In genomic region chr17:53454337-53454736, GRCh38 we compare ENCODE assay signal across 30 cellular contexts.
"Had no signal": no experiment of that assay in that cellular context is flagged by ENCODE, and none has a peak within 500 bp of the region (broad histone marks: within the 10 kb centered on the region; RNA-seq: fewer than 3 reads in every experiment).

No MANE protein-coding gene starts in this region.

- H3K27ac ChIP-seq: coronary artery, esophagus squamous epithelium, heart right ventricle, prostate gland, right atrium auricular region, suprapubic skin, transverse colon, upper lobe of right lung, uterus had no signal

- H3K27me3 ChIP-seq: esophagus squamous epithelium, heart right ventricle, right atrium auricular region, suprapubic skin, transverse colon, upper lobe of right lung, uterus had no signal

- H3K4me2 ChIP-seq: smooth muscle cell had no signal

- H3K36me3 ChIP-seq: esophagus squamous epithelium, heart right ventricle, prostate gland, right atrium auricular region, suprapubic skin, transverse colon, upper lobe of right lung, uterus had no signal

- H3K9me3 ChIP-seq: prostate gland, right atrium auricular region, suprapubic skin, transverse colon, upper lobe of right lung, uterus had no signal

- DNase-seq: dermis blood vessel endothelial cell; effector memory CD4-positive, alpha-beta T cell; erythroblast; esophagus squamous epithelium; foreskin melanocyte; glutamatergic neuron; heart right ventricle; hippocampal formation; kidney; mucosa of descending colon; naive B cell; stimulated activated CD4-positive, alpha-beta T cell treated with anti-CD3 and anti-CD28 coated beads, Interleukin-12 subunit alpha, Interleukin-12 subunit beta, amount 100 ng/mL, for 4 hours; stimulated activated CD4-positive, alpha-beta T cell treated with anti-CD3 and anti-CD28 coated beads, Interleukin-1b, Interleukin-23, amount 100 ng/mL, for 48 hours; stimulated activated CD4-positive, alpha-beta T cell treated with anti-CD3 and anti-CD28 coated beads, Interleukin-4, amount 100 ng/mL, for 1 hour; stimulated activated CD8-positive, alpha-beta memory T cell treated with anti-CD3 and anti-CD28 coated beads, Interleukin-4, amount 100 ng/mL, for 48 hours; stimulated activated naive CD4-positive, alpha-beta T cell; stimulated activated naive CD8-positive, alpha-beta T cell treated with anti-CD3 and anti-CD28 coated beads, Interleukin-15, amount 100 ng/mL, for 72 hours; transverse colon; upper lobe of right lung; uterus had no signal

- H3K4me3 ChIP-seq: coronary artery, esophagus squamous epithelium, heart right ventricle, lung, mucosa of descending colon, prostate gland, right atrium auricular region, smooth muscle cell, suprapubic skin, transverse colon, upper lobe of right lung, uterus had no signal

- FAIRE-seq: endometrium had no signal

- ATAC-seq: heart right ventricle; left lobe of liver; mucosa of descending colon; natural killer cell treated with Interleukin-12 subunit alpha and Interleukin-12 subunit beta and Interleukin-15 and Interleukin-18, amount 100 ng/mL, for 72 hours; sciatic nerve; stimulated activated naive CD8-positive, alpha-beta T cell treated with anti-CD3 and anti-CD28 coated beads, Interleukin-15, amount 100 ng/mL, for 72 hours; upper lobe of right lung had no signal

- H3K4me1 ChIP-seq: esophagus squamous epithelium, heart right ventricle, prostate gland, right atrium auricular region, suprapubic skin, transverse colon, upper lobe of right lung, uterus had no signal
